Comparison of ENCODE assay signal across 8 cellular contexts in the genomic region with DNA sequence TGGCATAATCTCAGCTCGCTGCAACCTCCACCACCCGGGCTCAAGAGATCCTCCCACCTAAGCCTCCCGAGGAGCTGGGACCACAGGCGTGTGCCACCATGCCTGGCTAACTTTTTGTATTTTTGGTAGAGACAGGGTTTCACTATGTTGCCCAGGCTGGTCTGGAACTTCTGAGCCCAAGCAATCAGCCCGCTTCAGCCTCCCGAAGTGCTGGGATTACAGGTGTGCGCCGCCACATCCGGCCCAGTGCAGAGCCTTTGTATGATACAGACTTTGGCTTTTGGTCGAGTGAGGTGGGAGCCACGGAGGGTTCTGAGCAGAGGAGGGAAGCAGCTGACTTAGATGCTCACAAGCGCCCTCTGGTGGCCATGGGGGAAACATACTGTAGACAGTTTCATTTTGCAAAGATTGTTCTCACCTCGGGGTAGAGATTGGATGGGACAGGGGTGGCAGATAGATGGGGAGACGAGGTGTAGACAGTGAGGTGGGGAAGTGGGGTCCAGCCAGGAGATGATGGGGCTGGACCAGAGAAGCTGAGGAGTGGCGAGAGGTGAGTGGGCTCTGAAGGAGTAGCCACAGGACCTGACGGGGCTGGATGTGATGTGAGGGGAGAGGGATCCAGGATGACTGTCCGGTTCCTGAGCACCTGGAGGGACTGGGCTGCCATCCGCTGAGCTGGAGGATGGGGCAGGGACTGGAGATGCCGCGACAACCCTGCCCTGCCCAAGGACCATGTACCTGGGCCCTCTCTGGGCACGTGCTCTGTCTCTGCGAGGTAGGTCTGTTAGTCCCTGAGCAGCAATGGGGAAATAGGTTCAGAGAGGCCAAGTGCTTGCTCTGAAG.
A peak's percentile ranks its signal among the peaks of the same experiment; 100 is the strongest.
DNase-seq lines count a peak whose midpoint lies in the region; ATAC-seq and TF ChIP-seq lines count a peak whose summit lies in the region.
"Not testable (repeated sequence)": the region's sequence is repeated elsewhere in the genome, so short reads cannot be mapped to it uniquely, and the experiment has no call there.

No MANE protein-coding gene starts in this region.

- BruUV-seq in IMR-90 (replicated peaks; lab: Mats Ljungman, UMichigan); OCI-LY7 (replicated peaks; lab: Mats Ljungman, UMichigan): not testable (repeated sequence)

- H3K4me3 Mint-ChIP-seq in CD8-positive, alpha-beta T cell: peak overlapping the region; percentile 35

- not testable (repeated sequence) for H3K27ac Mint-ChIP-seq in CD8-positive, alpha-beta T cell

- not testable (repeated sequence) for H3K9ac ChIP-seq in IMR-90 (ENCODE audit: low read depth, low read length); neural cell (ENCODE audit: low read length)

- H3K4me2 ChIP-seq in IMR-90 (ENCODE audit: low read depth, low read length); OCI-LY7 (ENCODE audit: low read length); neural cell (ENCODE audit: low read length): not testable (repeated sequence)

- peak; percentile 86 for ATAC-seq in CD8-positive, alpha-beta T cell
- ATAC-seq in IMR-90 (ENCODE audit: low read depth): peak; percentile 40; the same call in 1 of the 2 replicates

- not testable (repeated sequence) for H3K14ac ChIP-seq in IMR-90 (replicated peaks; ENCODE audit: low read depth, low read length)

- TF ChIP-seq CTCF in CD8-positive, alpha-beta T cell (IDR thresholded peaks at IDR 0.05): peak; percentile 62
- peak; percentile 53 for TF ChIP-seq CTCF in IMR-90 (conservative IDR thresholded peaks at IDR 0.05; ENCODE audit: low read depth, low read length)
- peak; percentile 77 for TF ChIP-seq CTCF in OCI-LY7 (conservative IDR thresholded peaks at IDR 0.05; ENCODE audit: low read length)
- TF ChIP-seq CTCF in astrocyte of the cerebellum (IDR thresholded peaks at IDR 0.05; ENCODE audit: low read depth, low read length, missing control alignments): peak; percentile 57
- peak; percentile 57 for TF ChIP-seq CTCF in neural cell (IDR thresholded peaks at IDR 0.05; ENCODE audit: poor library complexity, severe bottlenecking)

- H3K23ac ChIP-seq in IMR-90 (ENCODE audit: low read depth, low read length): not testable (repeated sequence)

- H3K4me1 Mint-ChIP-seq in CD8-positive, alpha-beta T cell (ENCODE audit: low read depth): not testable (repeated sequence)

- not testable (repeated sequence) for H3F3A ChIP-seq in neural cell (ENCODE audit: insufficient read depth, low read length, poor library complexity, severe bottlenecking)

- TF ChIP-seq POLR2A in IMR-90 (IDR thresholded peaks at IDR 0.05; ENCODE audit: low read depth, low read length): not testable (repeated sequence)

- not testable (repeated sequence) for H3K36me3 ChIP-seq in CD8-positive, alpha-beta T cell (ENCODE audit: insufficient read depth, low read length); IMR-90 (ENCODE audit: control insufficient read depth, insufficient read depth, low read length); neural cell (ENCODE audit: insufficient read depth, low read length)
- peaks cover 19% of the 10 kb centered on the region; the same call in 1 of the 2 replicates for H3K36me3 ChIP-seq in OCI-LY7 (ENCODE audit: insufficient read depth, low read length)

- not testable (repeated sequence) for H3K18ac ChIP-seq in IMR-90 (ENCODE audit: low read depth, low read length)

- H3K9me3 Mint-ChIP-seq in CD8-positive, alpha-beta T cell: not testable (repeated sequence)

- H3K4me1 ChIP-seq in CD8-positive, alpha-beta T cell (ENCODE audit: insufficient read depth, low read length); IMR-90 (ENCODE audit: control insufficient read depth, insufficient read depth, low read length): not testable (repeated sequence)
- peaks cover 18% of the 10 kb centered on the region for H3K4me1 ChIP-seq in OCI-LY7 (ENCODE audit: insufficient read depth, low read length, poor library complexity, severe bottlenecking)

- H3K79me1 ChIP-seq in IMR-90 (ENCODE audit: low read depth in 1 of 2, low read length in 2 of 2): peaks cover 6 to 19% of the 10 kb centered on the region in 2 experiments

- H3K27me3 ChIP-seq in CD8-positive, alpha-beta T cell (ENCODE audit: insufficient read depth, low read length); IMR-90 (ENCODE audit: control insufficient read depth, insufficient read depth, low read length); neural cell (ENCODE audit: insufficient read depth, low read depth, low read length): not testable (repeated sequence)

- not testable (repeated sequence) for H2AK5ac ChIP-seq in IMR-90 (ENCODE audit: low read depth, low read length)

- not testable (repeated sequence) for H3K4ac ChIP-seq in IMR-90 (ENCODE audit: low read depth, low read length)

- CTCF ChIA-PET in CD8-positive, alpha-beta T cell (lab: Charles Lee): interaction anchor here (0.9 kb wide), 1 partner anchor 31 kb away, joined by 5 read pairs; no protein-coding TSS in a partner anchor
- CTCF ChIA-PET in IMR-90 (lab: Yijun Ruan, JAX): interaction anchor here (0.6 kb wide), 1 partner anchor 243 kb away, joined by 3 read pairs; no protein-coding TSS in a partner anchor
- CTCF ChIA-PET in OCI-LY7 (lab: Charles Lee; ENCODE audit: unreplicated experiment): not testable (repeated sequence)

- H3K9me1 ChIP-seq in IMR-90 (ENCODE audit: insufficient read depth, low read length): not testable (repeated sequence)

- H3K79me2 ChIP-seq in OCI-LY7 (ENCODE audit: insufficient read depth, low read depth, low read length) (peaks cover 82% of the 10 kb centered on the region), neural cell (replicated peaks; ENCODE audit: insufficient read depth, low read length) (peaks cover 26% of the 10 kb centered on the region)

- dilution Hi-C loops in IMR-90 (cut with HindIII; ENCODE audit: low sequenced_read_pairs, unreplicated experiment): not testable (repeated sequence)

- H4K20me1 ChIP-seq in IMR-90 (ENCODE audit: insufficient read depth, low read length): peaks cover 22% of the 10 kb centered on the region
- not testable (repeated sequence) for H4K20me1 ChIP-seq in OCI-LY7 (ENCODE audit: insufficient read depth, low read length)
- peaks cover 14% of the 10 kb centered on the region for H4K20me1 ChIP-seq in neural cell (ENCODE audit: insufficient read depth)

- not testable (repeated sequence) for H3K27me3 Mint-ChIP-seq in CD8-positive, alpha-beta T cell (ENCODE audit: low read depth)

- H2BK20ac ChIP-seq in IMR-90 (ENCODE audit: low read depth, low read length): not testable (repeated sequence)

- 29% methylated on average over 3 of the region's 22 CpGs; no CpG with 5 or more reads in 1 of the 2 experiments for WGBS in IMR-90 (ENCODE audit: extremely low coverage in 2 of 2, insufficient read length in 1 of 2), 2 experiments

- H2BK15ac ChIP-seq in IMR-90 (ENCODE audit: low read depth, low read length): not testable (repeated sequence)

- in situ Hi-C loops in IMR-90 (cut with MboI; ENCODE audit: low sequenced_read_pairs): loop anchor here (5.0 to 25.0 kb wide), 2 partner anchors 242 to 407 kb away; partner anchors contain the start of gene GOSR1
- in situ Hi-C loops in astrocyte of the cerebellum (cut with HindIII; ENCODE audit: low sequenced_read_pairs): not testable (repeated sequence)

- intact Hi-C loops in CD8-positive, alpha-beta T cell (cut with DNase I, micrococcal nuclease): loop anchor here (1.0 to 10.0 kb wide), 3 partner anchors 11 to 615 kb away; partner anchors contain the start of gene GOSR1 (in 1 of the 2)
- intact Hi-C loops in IMR-90 (cut with micrococcal nuclease); head of caudate nucleus (cut with DNase I): not testable (repeated sequence)
- intact Hi-C loops in OCI-LY7 (cut with micrococcal nuclease; ENCODE audit: unreplicated experiment): loop anchor here (5.0 kb wide), 1 partner anchor 377 kb away; no protein-coding TSS in a partner anchor

- not testable (repeated sequence) for H4K91ac ChIP-seq in IMR-90 (ENCODE audit: insufficient read depth, low read depth, low read length)

- not testable (repeated sequence) for H2AFZ ChIP-seq in IMR-90 (replicated peaks; ENCODE audit: low read length, poor library complexity); OCI-LY7 (ENCODE audit: low read length); neural cell (ENCODE audit: low read depth, low read length)

- not testable (repeated sequence) for TF ChIP-seq EP300 in neural cell (conservative IDR thresholded peaks at IDR 0.05; ENCODE audit: poor library complexity, severe bottlenecking)

- H3K9me3 ChIP-seq in CD8-positive, alpha-beta T cell (ENCODE audit: low read length); IMR-90 (ENCODE audit: control insufficient read depth, insufficient read depth, low read length); OCI-LY7 (ENCODE audit: low read length); neural cell (ENCODE audit: low read length): not testable (repeated sequence)

- POLR2A ChIA-PET in CD8-positive, alpha-beta T cell (lab: Charles Lee); IMR-90 (lab: Charles Lee; ENCODE audit: unreplicated experiment); OCI-LY7 (lab: Charles Lee): not testable (repeated sequence)

- H3K4me3 ChIP-seq in CD8-positive, alpha-beta T cell (ENCODE audit: low read depth, low read length); IMR-90 (ENCODE audit: insufficient read depth, low read depth, low read length); OCI-LY7 (ENCODE audit: low read depth, low read length, poor library complexity, severe bottlenecking); astrocyte of the cerebellum (ENCODE audit: low read depth, low read length); neural cell (ENCODE audit: low read length): not testable (repeated sequence)

- not testable (repeated sequence) for H2BK5ac ChIP-seq in IMR-90 (ENCODE audit: low read depth, low read length, poor library complexity, severe bottlenecking)

- H2AK9ac ChIP-seq in IMR-90 (replicated peaks; ENCODE audit: low read depth, low read length, poor library complexity): not testable (repeated sequence)

- not testable (repeated sequence) for H3K36me3 Mint-ChIP-seq in CD8-positive, alpha-beta T cell

- H4K8ac ChIP-seq in IMR-90 (ENCODE audit: low read depth in 2 of 2, low read length in 2 of 2): not testable (repeated sequence)

- peak; percentile 51 to 85 (median 73) for DNase-seq in CD8-positive, alpha-beta T cell
- peak; percentile 40 for DNase-seq in IMR-90
- DNase-seq in OCI-LY7 (ENCODE audit: low spot score): peak; percentile 78
- DNase-seq in activated CD4-positive, alpha-beta T cell treated with anti-CD3 and anti-CD28 coated beads for 4 hours: peak; percentile 79 to 81
- DNase-seq in astrocyte of the cerebellum (ENCODE audit: low read depth): not testable (repeated sequence)
- peak in 34 of 42 donors; percentile 30 to 87 (median 68) for DNase-seq in head of caudate nucleus
- DNase-seq in stimulated activated CD8-positive, alpha-beta memory T cell treated with anti-CD3 and anti-CD28 coated beads, Interleukin-4, amount 100 ng/mL, for 1 hour (ENCODE audit: low read depth in 2 of 2, low spot score in 1 of 2): peak; percentile 66

- H3K9me2 ChIP-seq in OCI-LY7 (ENCODE audit: insufficient read depth, low read length); neural cell (ENCODE audit: insufficient read depth, low read length): not testable (repeated sequence)

- not testable (repeated sequence) for H2BK120ac ChIP-seq in IMR-90 (ENCODE audit: low read depth, low read length)

- not testable (repeated sequence) for H3K27ac ChIP-seq in CD8-positive, alpha-beta T cell (ENCODE audit: low read depth, low read length); IMR-90 (ENCODE audit: insufficient read depth, low read length); OCI-LY7 (ENCODE audit: low read depth, low read length, poor library complexity, severe bottlenecking); neural cell (ENCODE audit: low read length)

- H4K5ac ChIP-seq in IMR-90 (ENCODE audit: low read depth, low read length): not testable (repeated sequence)

- not testable (repeated sequence) for H3K56ac ChIP-seq in IMR-90 (ENCODE audit: extremely low read depth, insufficient read depth, low read length)

- TF ChIP-seq RAD21 in IMR-90 (IDR thresholded peaks at IDR 0.05; ENCODE audit: low read length): peak; percentile 49
- not testable (repeated sequence) for TF ChIP-seq RAD21 in neural cell (conservative IDR thresholded peaks at IDR 0.05)
